ENCODE assay signal across 8 cellular contexts in the genomic region with DNA sequence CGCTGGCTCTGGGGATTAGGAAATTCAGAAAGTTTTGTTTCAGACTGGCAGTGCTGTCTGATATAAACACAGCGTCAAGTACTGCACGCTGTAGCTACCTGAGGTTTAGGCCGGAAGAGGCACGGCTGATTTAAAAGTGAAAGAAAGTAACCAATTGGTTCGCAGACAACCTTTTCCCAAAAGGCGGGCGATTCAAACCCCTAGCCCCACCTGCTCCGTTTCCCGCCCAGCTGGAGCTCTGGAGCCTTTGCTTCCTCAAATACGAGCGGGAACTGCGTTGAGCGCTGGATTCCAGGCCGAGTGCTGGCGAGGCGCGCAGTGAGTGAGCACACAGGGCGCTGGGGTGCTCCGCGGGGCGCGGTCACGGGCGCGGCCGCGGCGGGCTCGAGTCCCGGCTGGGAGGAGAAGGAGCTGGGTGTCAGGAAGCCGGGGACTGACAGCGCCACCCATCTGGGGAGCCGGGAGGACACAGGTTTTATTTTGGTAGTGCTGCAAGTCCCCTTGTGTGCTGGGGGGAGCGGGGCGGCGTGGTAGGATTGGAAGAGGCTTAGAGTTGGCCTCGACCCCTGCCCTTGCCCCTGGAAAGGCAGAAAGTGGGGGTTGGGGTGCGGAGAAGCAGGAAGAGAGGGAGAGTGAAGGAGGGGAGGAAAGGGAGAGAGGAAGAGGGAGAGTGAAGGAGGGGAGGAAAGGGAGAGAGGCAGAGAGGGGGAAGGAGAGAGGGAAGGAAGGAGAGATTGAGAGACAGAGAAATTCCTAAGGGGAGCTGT. TPM values are rescaled to one million over a fixed set of nuclear protein-coding genes. Genes with fewer than 3 reads are reported as not detected.
DNase-seq lines count a peak whose midpoint lies in the region; ATAC-seq, FAIRE-seq and TF ChIP-seq lines count a peak whose summit lies in the region.

No MANE protein-coding gene starts in this region.

- no peak for TF ChIP-seq RAD21 in K562 (CRISPR knock-in tag; conservative IDR thresholded peaks at IDR 0.05 in 1 of 2, IDR thresholded peaks at IDR 0.05 in 1 of 2)

- H3K27ac ChIP-seq in K562 (ENCODE audit: extremely low read depth, low read depth, low read length) (peak overlapping the region; percentile 79), gastrocnemius medialis (peak overlapping the region; percentile 70 to 82 (median 80))

- TF ChIP-seq EP300 in K562 (IDR thresholded peaks at IDR 0.05; ENCODE audit: low read length) = 0 out of 2 replicates have a peak, but pooled peaks have one; percentile 16

- peak; percentile 41; the same call in 1 of the 2 replicates for TF ChIP-seq CTCF in GM12875 (IDR thresholded peaks at IDR 0.05; ENCODE audit: borderline replicate concordance, insufficient read depth, low read depth, low read length)
- peak; percentile 56 to 59 (median 59); a peak in 5 of 6 replicates for TF ChIP-seq CTCF in K562 (IDR thresholded peaks at IDR 0.05 in 2 of 3, conservative IDR thresholded peaks at IDR 0.05 in 1 of 3; ENCODE audit: insufficient read depth in 2 of 3, low read depth in 1 of 3, low read length in 3 of 3)
- no peak for TF ChIP-seq CTCF in gastrocnemius medialis (IDR thresholded peaks at IDR 0.05 in 4 of 5, conservative IDR thresholded peaks at IDR 0.05 in 1 of 5)

- in situ Hi-C loops in K562 (cut with MboI) = loop anchor here (25.0 kb wide), 1 partner anchor 507 kb away; no protein-coding TSS in a partner anchor
- in situ Hi-C loops in gastrocnemius medialis (cut with MboI; ENCODE audit: low sequenced_read_pairs in 4 of 4) = loop anchor here (25.0 kb wide), 3 partner anchors 482 to 582 kb away; no protein-coding TSS in a partner anchor

- intact Hi-C loops in K562 (cut with micrococcal nuclease) = loop anchor here (10.0 kb wide), 2 partner anchors 370 to 570 kb away; a partner anchor contains a TSS
- intact Hi-C loops in gastrocnemius medialis (cut with DNase I; ENCODE audit: low total_unique reads) = loop anchor here (5.0 to 10.0 kb wide), 2 partner anchors 400 to 567 kb away; a partner anchor contains a TSS

- DNase-seq in NCI-H128 (lab: John Stamatoyannopoulos, UW; ENCODE audit: unreplicated experiment) = peak; percentile 64
- DNase-seq in T-helper 9 cell = peak; percentile 51
- peak; percentile 59 to 88 (median 76) for DNase-seq in K562 (ENCODE audit: extremely low read depth in 1 of 4, low spot score in 3 of 4)
- peak; percentile 64 for DNase-seq in iPS DF 4.7 (ENCODE audit: extremely low read depth, low spot score)
- DNase-seq in gastrocnemius medialis = peak; percentile 47 to 69
- DNase-seq in middle frontal gyrus (ENCODE audit: extremely low spot score, low spot score) = no peak

- H3K9me3 ChIP-seq in K562 (replicated peaks; ENCODE audit: control insufficient read depth, insufficient read depth, low read depth, low read length) (no peaks in the 10 kb centered on the region), gastrocnemius medialis (no peaks in the 10 kb centered on the region)

- no peaks in the 10 kb centered on the region for H3K9me1 ChIP-seq in K562 (ENCODE audit: control insufficient read depth, insufficient read depth, low read length)

- no peaks in the 10 kb centered on the region for H4K20me1 ChIP-seq in K562 (replicated peaks; ENCODE audit: control insufficient read depth, insufficient read depth, low read length)

- POLR2A ChIA-PET in K562 (lab: Yijun Ruan, JAX) = interaction anchor here (0.6 to 1.9 kb wide), 5 partner anchors 9 to 642 kb away, joined by 3 to 8 read pairs (median 3); no protein-coding TSS in a partner anchor

- H3K36me3 ChIP-seq in K562 (ENCODE audit: control insufficient read depth, insufficient read depth, low read length) = peaks cover 13% of the 10 kb centered on the region; the same call in 1 of the 3 replicates
- no peaks in the 10 kb centered on the region for H3K36me3 ChIP-seq in gastrocnemius medialis

- H3K4me3 ChIP-seq in GM12875 (ENCODE audit: low read depth, low read length) = peak overlapping the region; percentile 83
- H3K4me3 ChIP-seq in K562 = peak overlapping the region; percentile 48
- H3K4me3 ChIP-seq in gastrocnemius medialis = peak overlapping the region; percentile 68 to 90 (median 80)

- FAIRE-seq in K562 (lab: Jason Lieb, UNC) = peak; percentile 82

- H3K4me1 ChIP-seq in K562 (replicated peaks in 1 of 2; ENCODE audit: control insufficient read depth in 2 of 2, insufficient read depth in 2 of 2, low read length in 2 of 2) (peaks cover 14 to 19% of the 10 kb centered on the region in 2 experiments), gastrocnemius medialis (peaks cover 7 to 12% of the 10 kb centered on the region in 2 donors)

- H2AFZ ChIP-seq in K562 (ENCODE audit: low read depth, low read length) = peak overlapping the region; percentile 96

- WGBS in K562 (ENCODE audit: insufficient coverage, low coverage, missing lambda C conversion rate) = under 1% methylated on average over 38 of the region's 39 CpGs

- H3K27me3 ChIP-seq in K562 (ENCODE audit: control insufficient read depth in 2 of 2, insufficient read depth in 2 of 2, low read length in 2 of 2) (no peaks in the 10 kb centered on the region), gastrocnemius medialis (no peaks in the 10 kb centered on the region)

- ATAC-seq in HG02759 (IDR thresholded peaks at IDR 0.05; ENCODE audit: unreplicated experiment) (peak; percentile 59), K562 (peak; percentile 87), gastrocnemius medialis (peak; percentile 82 to 90)

- TF ChIP-seq POLR2A in K562 (conservative IDR thresholded peaks at IDR 0.05) (peak; percentile 67), gastrocnemius medialis (IDR thresholded peaks at IDR 0.05) (peak in 1 of 2 donors; percentile 7)

- CTCF ChIA-PET in K562 (lab: Yijun Ruan, JAX; ENCODE audit: low intra/inter-chr PET ratio) = no interaction called here

- peak overlapping the region; percentile 85 for H3K4me2 ChIP-seq in K562 (ENCODE audit: insufficient read depth, low read length)

- H3K9ac ChIP-seq in K562 (ENCODE audit: insufficient read depth in 1 of 2, low read depth in 2 of 2, low read length in 2 of 2) = peak overlapping the region; percentile 64 to 92

- H3K79me2 ChIP-seq in K562 (ENCODE audit: control insufficient read depth, insufficient read depth, low read length) = peaks cover 7% of the 10 kb centered on the region; the same call in 1 of the 3 replicates

- BruUV-seq in K562 (replicated peaks; lab: Mats Ljungman, UMichigan) = no TSS peak

RNA-seq across cellular contexts. Expression of a gene that starts 2.1 kb away (rescaled TPM):
- total RNA-seq in K562 (2011; cell fraction: chromatin; rRNA removed; ENCODE audit: low replicate concordance) = 22.9 and 44.4 TPM in 2 replicates
- total RNA-seq in K562 (2011; cell fraction: nucleolus; rRNA removed) = 13.0 TPM in 2 replicates
- 17.7 and 22.8 TPM in 2 replicates for total RNA-seq in K562 (2011; cell fraction: nucleoplasm; rRNA removed)
- total RNA-seq in K562 (2014; rRNA removed) (18.0 and 20.1 TPM in 2 replicates), K562 (2014; rRNA removed; fragmentation: Illumina TruSeq; extraction: Trizol) (27.6 and 28.4 TPM in 2 replicates), K562 (2015; rRNA removed; fragmentation: Illumina TruSeq; extraction: Trizol) (29.9 and 30.6 TPM in 2 replicates), K562 (2021) (19.0 and 19.5 TPM in 2 replicates), gastrocnemius medialis (1 to 10 TPM; 2.0 to 7.0 (median 3.7) TPM)
- polyA plus RNA-seq in K562 (2011; rRNA removed) (2.3 and 16.1 TPM in 2 replicates), K562 (2014; fragmentation: Illumina TruSeq; extraction: Trizol) (17.7 and 22.3 TPM in 2 replicates), K562 (2014; fragmentation: Nextera tagmentation; extraction: Ambion mirVana) (10 to 100 TPM; 14.8 to 16.5 TPM), K562 (2014; rRNA removed) (21.8 and 24.7 TPM in 2 replicates)
- polyA plus RNA-seq in K562 (2011; cell fraction: cytosol; rRNA removed) = 0.77 and 2.9 TPM in 2 replicates
- polyA plus RNA-seq in K562 (2011; cell fraction: nucleus; rRNA removed) = 4.1 and 23.4 TPM in 2 replicates
- polyA plus RNA-seq in K562 (2012) = 18.2 and 30.5 TPM in 2 replicates
- polyA minus RNA-seq in K562 (2011; rRNA and poly(A)+ RNA removed) = 2.0 and 18.9 TPM in 2 replicates
- polyA minus RNA-seq in K562 (2011; cell fraction: cytosol; rRNA and poly(A)+ RNA removed) = 0.55 and 6.7 TPM in 2 replicates
- polyA minus RNA-seq in K562 (2011; cell fraction: nucleus; rRNA and poly(A)+ RNA removed) = 3.9 and 12.9 TPM in 2 replicates

RNA-seq across cellular contexts. Expression of a gene that starts 27.2 kb away (rescaled TPM):
- total RNA-seq in K562 (2011; cell fraction: chromatin; rRNA removed; ENCODE audit: low replicate concordance) = not detected in 2 replicates
- not detected in 2 replicates for total RNA-seq in K562 (2011; cell fraction: nucleolus; rRNA removed)
- total RNA-seq in K562 (2011; cell fraction: nucleoplasm; rRNA removed) = 0.15 TPM in 1 of 2 replicates, not detected in the other
- total RNA-seq in K562 (2014; rRNA removed) = 0.20 TPM in 1 of 2 replicates, not detected in the other
- total RNA-seq in K562 (2014; rRNA removed; fragmentation: Illumina TruSeq; extraction: Trizol) = 0.03 TPM in 1 of 2 replicates, not detected in the other
- 0.04 and 0.15 TPM in 2 replicates for total RNA-seq in K562 (2015; rRNA removed; fragmentation: Illumina TruSeq; extraction: Trizol)
- 0.11 and 0.47 TPM in 2 replicates for total RNA-seq in K562 (2021)
- polyA plus RNA-seq in K562 (2011; rRNA removed) = 0.07 TPM in 1 of 2 replicates, not detected in the other
- polyA plus RNA-seq in K562 (2011; cell fraction: cytosol; rRNA removed) = 0.01 TPM in 2 replicates
- 0.04 and 0.08 TPM in 2 replicates for polyA plus RNA-seq in K562 (2011; cell fraction: nucleus; rRNA removed)
- 0.04 and 0.05 TPM in 2 replicates for polyA plus RNA-seq in K562 (2012)
- 0.06 TPM in 2 replicates for polyA plus RNA-seq in K562 (2014; fragmentation: Illumina TruSeq; extraction: Trizol)
- under 1 TPM in 1 of 2 experiments, not detected in 1; 0.03 TPM for polyA plus RNA-seq in K562 (2014; fragmentation: Nextera tagmentation; extraction: Ambion mirVana)
- 0.04 TPM in 1 of 2 replicates, not detected in the other for polyA plus RNA-seq in K562 (2014; rRNA removed)
- 0.04 TPM in 1 of 2 replicates, not detected in the other for polyA minus RNA-seq in K562 (2011; rRNA and poly(A)+ RNA removed)
- not detected in 2 replicates for polyA minus RNA-seq in K562 (2011; cell fraction: cytosol; rRNA and poly(A)+ RNA removed)
- 0.40 TPM in 1 of 2 replicates, not detected in the other for polyA minus RNA-seq in K562 (2011; cell fraction: nucleus; rRNA and poly(A)+ RNA removed)
- total RNA-seq in gastrocnemius medialis = under 1 TPM; 0.15 to 0.91 (median 0.47) TPM

RNA-seq across cellular contexts. Expression of a gene that starts 37.7 kb away (rescaled TPM):
- not detected in 2 replicates for total RNA-seq in K562 (2011; cell fraction: chromatin; rRNA removed; ENCODE audit: low replicate concordance)
- total RNA-seq in K562 (2011; cell fraction: nucleolus; rRNA removed) = not detected in 2 replicates
- not detected in 2 replicates for total RNA-seq in K562 (2011; cell fraction: nucleoplasm; rRNA removed)
- not detected in 2 replicates for total RNA-seq in K562 (2014; rRNA removed)
- total RNA-seq in K562 (2014; rRNA removed; fragmentation: Illumina TruSeq; extraction: Trizol) = not detected in 2 replicates
- 0.26 and 0.33 TPM in 2 replicates for total RNA-seq in K562 (2015; rRNA removed; fragmentation: Illumina TruSeq; extraction: Trizol)
- total RNA-seq in K562 (2021) = 0.13 TPM in 1 of 2 replicates, not detected in the other
- not detected in 2 replicates for polyA plus RNA-seq in K562 (2011; rRNA removed)
- polyA plus RNA-seq in K562 (2011; cell fraction: cytosol; rRNA removed) = not detected in 2 replicates
- not detected in 2 replicates for polyA plus RNA-seq in K562 (2011; cell fraction: nucleus; rRNA removed)
- 0.03 and 0.07 TPM in 2 replicates for polyA plus RNA-seq in K562 (2012)
- 0.04 TPM in 1 of 2 replicates, not detected in the other for polyA plus RNA-seq in K562 (2014; fragmentation: Illumina TruSeq; extraction: Trizol)
- under 1 TPM in 1 of 2 experiments, not detected in 1; 0.01 TPM for polyA plus RNA-seq in K562 (2014; fragmentation: Nextera tagmentation; extraction: Ambion mirVana)
- 0.07 TPM in 1 of 2 replicates, not detected in the other for polyA plus RNA-seq in K562 (2014; rRNA removed)
- polyA minus RNA-seq in K562 (2011; rRNA and poly(A)+ RNA removed) = not detected in 2 replicates
- polyA minus RNA-seq in K562 (2011; cell fraction: cytosol; rRNA and poly(A)+ RNA removed) = not detected in 2 replicates
- polyA minus RNA-seq in K562 (2011; cell fraction: nucleus; rRNA and poly(A)+ RNA removed) = 0.13 TPM in 1 of 2 replicates, not detected in the other
- total RNA-seq in gastrocnemius medialis = under 1 TPM in 1 of 4 donors, not detected in 3; 0.31 TPM

RNA-seq across cellular contexts. Expression of a gene that starts 58.7 kb away (rescaled TPM):
- total RNA-seq in K562 (2011; cell fraction: chromatin; rRNA removed; ENCODE audit: low replicate concordance) = not detected in 2 replicates
- not detected in 2 replicates for total RNA-seq in K562 (2011; cell fraction: nucleolus; rRNA removed)
- total RNA-seq in K562 (2011; cell fraction: nucleoplasm; rRNA removed) = not detected in 2 replicates
- total RNA-seq in K562 (2014; rRNA removed) = not detected in 2 replicates
- not detected in 2 replicates for total RNA-seq in K562 (2014; rRNA removed; fragmentation: Illumina TruSeq; extraction: Trizol)
- total RNA-seq in K562 (2015; rRNA removed; fragmentation: Illumina TruSeq; extraction: Trizol) = not detected in 2 replicates
- total RNA-seq in K562 (2021) = not detected in 2 replicates
- not detected in 2 replicates for polyA plus RNA-seq in K562 (2011; rRNA removed)
- polyA plus RNA-seq in K562 (2011; cell fraction: cytosol; rRNA removed) = not detected in 2 replicates
- polyA plus RNA-seq in K562 (2011; cell fraction: nucleus; rRNA removed) = not detected in 2 replicates
- polyA plus RNA-seq in K562 (2012) = not detected in 2 replicates
- polyA plus RNA-seq in K562 (2014; fragmentation: Illumina TruSeq; extraction: Trizol) = not detected in 2 replicates
- polyA plus RNA-seq in K562 (2014; fragmentation: Nextera tagmentation; extraction: Ambion mirVana) = not detected
- not detected in 2 replicates for polyA plus RNA-seq in K562 (2014; rRNA removed)
- polyA minus RNA-seq in K562 (2011; rRNA and poly(A)+ RNA removed) = not detected in 2 replicates
- polyA minus RNA-seq in K562 (2011; cell fraction: cytosol; rRNA and poly(A)+ RNA removed) = not detected in 2 replicates
- not detected in 2 replicates for polyA minus RNA-seq in K562 (2011; cell fraction: nucleus; rRNA and poly(A)+ RNA removed)
- not detected for total RNA-seq in gastrocnemius medialis

Comparison
In these comparisons a context has a peak if more than half of its experiments do, and no peak if none do; other contexts are left out.
1. CTCF ChIP-seq: peak in GM12875 (single experiment) and K562 (3 of 3); none in gastrocnemius medialis (0 of 5).
2. Peak in every context shown above with its lines, with median percentiles within 50 percentile points of each other: H3K4me3 ChIP-seq and ATAC-seq.